Comparison of ENCODE assay signal across 8 cellular contexts in genomic region chr2:48315847-48316194, GRCh38. TPM values are rescaled to one million over a fixed set of nuclear protein-coding genes. Genes with fewer than 3 reads are reported as not detected.
DNase-seq lines count a peak whose midpoint lies in the region; ATAC-seq and TF ChIP-seq lines count a peak whose summit lies in the region.

No MANE protein-coding gene starts in this region.

- no peaks in the 10 kb centered on the region for H3F3A ChIP-seq in neural cell (ENCODE audit: insufficient read depth, low read length, poor library complexity, severe bottlenecking)

- H3K9me3 Mint-ChIP-seq in CD4-positive, alpha-beta T cell = no peaks in the 10 kb centered on the region

- TF ChIP-seq EP300 in neural cell (conservative IDR thresholded peaks at IDR 0.05; ENCODE audit: poor library complexity, severe bottlenecking) = no peak

- no peaks in the 10 kb centered on the region for H3K27me3 Mint-ChIP-seq in CD4-positive, alpha-beta T cell

- peak overlapping the region; percentile 97 for H3K4me3 Mint-ChIP-seq in CD4-positive, alpha-beta T cell

- H3K4me1 ChIP-seq in endocrine pancreas (ENCODE audit: control insufficient read depth, insufficient read depth, low read length) = peaks cover 7% of the 10 kb centered on the region
- peaks cover 0 to 4% of the 10 kb centered on the region in 2 donors for H3K4me1 ChIP-seq in aorta (ENCODE audit: control insufficient read depth in 1 of 2, insufficient read depth in 2 of 2, low read length in 2 of 2)

- H3K27ac ChIP-seq in CD4-positive, alpha-beta T cell (ENCODE audit: low read depth, low read length) = peak overlapping the region; percentile 96
- H3K27ac ChIP-seq in neural cell (ENCODE audit: low read length) = peak overlapping the region; percentile 77
- peak overlapping the region; percentile 91 to 92 for H3K27ac ChIP-seq in aorta (ENCODE audit: low read depth in 1 of 2, low read length in 2 of 2)

- H3K9ac ChIP-seq in endocrine pancreas (ENCODE audit: control insufficient read depth, insufficient read depth, low read length) = peak overlapping the region; percentile 94
- peak overlapping the region; percentile 85 for H3K9ac ChIP-seq in neural cell (ENCODE audit: low read length)

- no peaks in the 10 kb centered on the region for H3K9me2 ChIP-seq in neural cell (ENCODE audit: insufficient read depth, low read length)

- H3K79me2 ChIP-seq in neural cell (replicated peaks; ENCODE audit: insufficient read depth, low read length) = peaks cover 52% of the 10 kb centered on the region

- 1% methylated on average over 9 of the region's 9 CpGs for WGBS in aorta, 2 donors

- H3K4me3 ChIP-seq in LNCaP clone FGC (ENCODE audit: low read depth, low read length) (peak overlapping the region; percentile 73), endocrine pancreas (ENCODE audit: control insufficient read depth, insufficient read depth, low read length) (peak overlapping the region; percentile 99), neural cell (ENCODE audit: low read length) (peak overlapping the region; percentile 88), aorta (ENCODE audit: low read length in 2 of 2) (peak overlapping the region; percentile 54 to 94)

- TF ChIP-seq RAD21 in neural cell (conservative IDR thresholded peaks at IDR 0.05) = peak; percentile 38

- ATAC-seq in CD4-positive, alpha-beta T cell (ENCODE audit: poor library complexity) = no peak
- ATAC-seq in GM19351 (IDR thresholded peaks at IDR 0.05; ENCODE audit: unreplicated experiment) (peak; percentile 8), aorta (ENCODE audit: low FRiP score) (no peak), GM18519 (IDR thresholded peaks at IDR 0.05; ENCODE audit: low FRiP score, unreplicated experiment) (no peak)

- POLR2A ChIA-PET in CD4-positive, alpha-beta T cell (lab: Charles Lee) = no interaction called here

- H3K36me3 ChIP-seq in endocrine pancreas (ENCODE audit: control insufficient read depth, insufficient read depth, low read length) (no peaks in the 10 kb centered on the region), neural cell (ENCODE audit: insufficient read depth, low read length) (no peaks in the 10 kb centered on the region), aorta (ENCODE audit: control insufficient read depth in 1 of 2, insufficient read depth in 2 of 2, low read length in 1 of 2) (no peaks in the 10 kb centered on the region)

- H3K27me3 ChIP-seq in CD4-positive, alpha-beta T cell (ENCODE audit: control insufficient read depth, insufficient read depth, low read length) = no peaks in the 10 kb centered on the region
- H3K27me3 ChIP-seq in endocrine pancreas (ENCODE audit: control insufficient read depth, insufficient read depth, low read length) (no peaks in the 10 kb centered on the region), neural cell (ENCODE audit: insufficient read depth, low read depth, low read length) (no peaks in the 10 kb centered on the region), aorta (ENCODE audit: control insufficient read depth in 1 of 2, insufficient read depth in 2 of 2, low read length in 1 of 2) (no peaks in the 10 kb centered on the region)

- H3K36me3 Mint-ChIP-seq in CD4-positive, alpha-beta T cell (ENCODE audit: low read depth) = peaks cover 30% of the 10 kb centered on the region

- no peak overlapping the region for H2AFZ ChIP-seq in neural cell (ENCODE audit: low read depth, low read length)

- H4K20me1 ChIP-seq in neural cell (ENCODE audit: insufficient read depth) = no peaks in the 10 kb centered on the region

- H3K4me2 ChIP-seq in neural cell (ENCODE audit: low read length) = peak overlapping the region; percentile 69

- intact Hi-C loops in CD4-positive, alpha-beta T cell (cut with DNase I, micrococcal nuclease) = loop anchor here in 1 of 2 experiments (2.0 kb wide), 2 partner anchors 105 to 411 kb away; no protein-coding TSS in a partner anchor
- intact Hi-C loops in aorta (cut with DNase I) = no loop called here

- no peak for TF ChIP-seq CTCF in CD4-positive, alpha-beta T cell (IDR thresholded peaks at IDR 0.05)
- no peak for TF ChIP-seq CTCF in LNCaP clone FGC (IDR thresholded peaks at IDR 0.05; ENCODE audit: control insufficient read depth, extremely low read depth, insufficient read depth)
- no peak for TF ChIP-seq CTCF in neural cell (IDR thresholded peaks at IDR 0.05; ENCODE audit: poor library complexity, severe bottlenecking)

- peak in 6 of 10 experiments; percentile 6 to 44 (median 12) for DNase-seq in CD4-positive, alpha-beta T cell
- DNase-seq in LNCaP clone FGC (ENCODE audit: low read depth) (no peak), aorta (no peak)
- peak; percentile 57 for DNase-seq in activated CD4-positive, alpha-beta T cell treated with anti-CD3 and anti-CD28 coated beads for 48 hours

- peaks cover 56% of the 10 kb centered on the region for H3K4me1 Mint-ChIP-seq in CD4-positive, alpha-beta T cell (ENCODE audit: low read depth)

- no peaks in the 10 kb centered on the region for H3K9me3 ChIP-seq in CD4-positive, alpha-beta T cell (ENCODE audit: control insufficient read depth, low read length)
- no peaks in the 10 kb centered on the region for H3K9me3 ChIP-seq in endocrine pancreas (ENCODE audit: control insufficient read depth, low read length)
- H3K9me3 ChIP-seq in neural cell (ENCODE audit: low read length) = no peaks in the 10 kb centered on the region
- no peaks in the 10 kb centered on the region for H3K9me3 ChIP-seq in aorta (ENCODE audit: control insufficient read depth, low read length)

- H3K27ac Mint-ChIP-seq in CD4-positive, alpha-beta T cell = peak overlapping the region; percentile 89

- CTCF ChIA-PET in CD4-positive, alpha-beta T cell (lab: Charles Lee) = no interaction called here

TF ChIP-seq in neural cell, 6 proteins besides CTCF, POLR2A, EP300 and RAD21:
- peak; percentile 50 for TF ChIP-seq SMC3 (conservative IDR thresholded peaks at IDR 0.05; ENCODE audit: poor library complexity)
- TF ChIP-seq TAF1 (IDR thresholded peaks at IDR 0.05; ENCODE audit: low read depth) = no peak
- no peak for TF ChIP-seq POLR2AphosphoS5 (IDR thresholded peaks at IDR 0.05)
- TF ChIP-seq MXI1 (conservative IDR thresholded peaks at IDR 0.05; ENCODE audit: poor library complexity, severe bottlenecking) = peak; percentile 94
- TF ChIP-seq EZH2 (IDR thresholded peaks at IDR 0.05; ENCODE audit: borderline replicate concordance, insufficient read depth, low read length, poor library complexity, severe bottlenecking) = no peak
- no peak for TF ChIP-seq REST (IDR thresholded peaks at IDR 0.05; ENCODE audit: borderline replicate concordance)
TF ChIP-seq in neural cell: peak in this region for 2.

RNA-seq across cellular contexts. Expression of gene FOXN2, which starts 1.3 kb away (rescaled TPM):
- 10 to 100 TPM; 55.5 to 56.8 TPM for total RNA-seq in CD4-positive, alpha-beta T cell
- polyA plus RNA-seq in neural cell (22.4 and 26.1 TPM in 2 replicates), aorta (1 to 10 TPM; 5.9 to 6.6 TPM)
- 97.2 and 101 TPM in 2 replicates for polyA minus RNA-seq in neural cell
- 10 to 100 TPM; 25.6 to 28.4 TPM for total RNA-seq in aorta

Comparison
In these comparisons a context has a peak if more than half of its experiments do, and no peak if none do; other contexts are left out.
1. DNase-seq: peak in CD4-positive, alpha-beta T cell (6 of 10) and activated CD4-positive, alpha-beta T cell treated with anti-CD3 and anti-CD28 coated beads for 48 hours (single experiment); none in LNCaP clone FGC (single experiment) and aorta (0 of 2).
2. Peak in every context shown above with its lines, with median percentiles within 50 percentile points of each other: H3K27ac ChIP-seq and H3K4me3 ChIP-seq.